Comparison of ENCODE assay signal across 14 cellular contexts in genomic region chr19:47122359-47123335, GRCh38. TPM values are rescaled to one million over a fixed set of nuclear protein-coding genes. Genes with fewer than 3 reads are reported as not detected.
DNase-seq lines count a peak whose midpoint lies in the region; ATAC-seq and TF ChIP-seq lines count a peak whose summit lies in the region.
"Had no signal": no experiment of that assay in that cellular context is flagged by ENCODE, and none has a peak within 500 bp of the region (broad histone marks: within the 10 kb centered on the region; RNA-seq: fewer than 3 reads in every experiment).

No MANE protein-coding gene starts in this region.

- no peak overlapping the region for H3K4me3 Mint-ChIP-seq in Caco-2 (ENCODE audit: unreplicated experiment)
- no peak overlapping the region for H3K4me3 Mint-ChIP-seq in chondrocyte (ENCODE audit: unreplicated experiment)
- H3K4me3 Mint-ChIP-seq: activated CD4-positive, alpha-beta memory T cell treated with anti-CD3 and anti-CD28 coated beads, Interleukin-2, amount 10 ng/mL, durations not matched to agents 7 days and 5 days; activated naive CD4-positive, alpha-beta T cell treated with anti-CD3 and anti-CD28 coated beads, Interleukin-2, amount 10 ng/mL, durations not matched to agents 7 days and 5 days; CD14-positive monocyte had no signal

- H3K4me1 Mint-ChIP-seq in Caco-2 (ENCODE audit: low read depth, unreplicated experiment) (peaks cover 19% of the 10 kb centered on the region), chondrocyte (ENCODE audit: low read depth) (peaks cover 17% of the 10 kb centered on the region)

- no peak for ATAC-seq in GM18907 (IDR thresholded peaks at IDR 0.05; ENCODE audit: unreplicated experiment)

- no peaks in the 10 kb centered on the region for H3K9me3 ChIP-seq in Caco-2
- H3K9me3 ChIP-seq in mesodermal cell (ENCODE audit: control insufficient read depth, low read length), result no peaks in the 10 kb centered on the region
- H3K9me3 ChIP-seq: testis had no signal

- no TSS peak for BruUV-seq in Caco-2 (replicated peaks; lab: Mats Ljungman, UMichigan)

- H3K36me3 ChIP-seq in Caco-2 (ENCODE audit: control insufficient read depth, insufficient read depth, low read length) (no peaks in the 10 kb centered on the region), mesodermal cell (ENCODE audit: control insufficient read depth, insufficient read depth, low read length) (no peaks in the 10 kb centered on the region)

- peak; percentile 48 to 57 for DNase-seq in Caco-2
- peak; percentile 85 for DNase-seq in M059J (ENCODE audit: low read depth)
- no peak for DNase-seq in chondrocyte (ENCODE audit: low spot score)
- no peak for DNase-seq in GDM1 (lab: John Stamatoyannopoulos, UW)
- no peak for DNase-seq in NCI-H1092 (lab: John Stamatoyannopoulos, UW)
- no peak for DNase-seq in NK-92 treated with Interleukin-12 subunit alpha and Interleukin-12 subunit beta, amount 100 ng/mL, for 24 hours (lab: John Stamatoyannopoulos, UW)
- DNase-seq: activated CD4-positive, alpha-beta memory T cell treated with anti-CD3 and anti-CD28 coated beads, Interleukin-2, amount 10 ng/mL, durations not matched to agents 7 days and 5 days; activated naive CD4-positive, alpha-beta T cell treated with anti-CD3 and anti-CD28 coated beads, Interleukin-2, amount 10 ng/mL, durations not matched to agents 7 days and 5 days; MV-4-11; NCI-H526 treated with DMSO at 0.1 percent for 48 hours; testis had no signal

- H3K27ac Mint-ChIP-seq in Caco-2 (ENCODE audit: unreplicated experiment) (peak overlapping the region; percentile 90), chondrocyte (ENCODE audit: unreplicated experiment) (peak overlapping the region; percentile 77)
- H3K27ac Mint-ChIP-seq: activated CD4-positive, alpha-beta memory T cell treated with anti-CD3 and anti-CD28 coated beads, Interleukin-2, amount 10 ng/mL, durations not matched to agents 7 days and 5 days; activated naive CD4-positive, alpha-beta T cell treated with anti-CD3 and anti-CD28 coated beads, Interleukin-2, amount 10 ng/mL, durations not matched to agents 7 days and 5 days; CD14-positive monocyte had no signal

- no peak for TF ChIP-seq CTCF in Caco-2 (IDR thresholded peaks at IDR 0.05; ENCODE audit: insufficient read depth in 1 of 2, low read depth in 1 of 2, low read length in 1 of 2, severe bottlenecking in 1 of 2, unreplicated experiment in 1 of 2)
- peak; percentile 37 for TF ChIP-seq CTCF in chondrocyte (IDR thresholded peaks at IDR 0.05)

- H3K27me3 Mint-ChIP-seq in Caco-2 (ENCODE audit: insufficient read depth, unreplicated experiment) (no peaks in the 10 kb centered on the region), chondrocyte (ENCODE audit: low read depth) (no peaks in the 10 kb centered on the region)

- H3K9me3 Mint-ChIP-seq in Caco-2 (ENCODE audit: unreplicated experiment) (no peaks in the 10 kb centered on the region), chondrocyte (ENCODE audit: low read depth) (no peaks in the 10 kb centered on the region)
- H3K9me3 Mint-ChIP-seq: activated CD4-positive, alpha-beta memory T cell treated with anti-CD3 and anti-CD28 coated beads, Interleukin-2, amount 10 ng/mL, durations not matched to agents 7 days and 5 days; activated naive CD4-positive, alpha-beta T cell treated with anti-CD3 and anti-CD28 coated beads, Interleukin-2, amount 10 ng/mL, durations not matched to agents 7 days and 5 days; CD14-positive monocyte had no signal

- H3K4me1 ChIP-seq in Caco-2 (peaks cover 27% of the 10 kb centered on the region), mesodermal cell (ENCODE audit: control insufficient read depth, insufficient read depth, low read length, poor library complexity, severe bottlenecking) (peaks cover 10% of the 10 kb centered on the region)
- H3K4me1 ChIP-seq: testis had no signal

- POLR2A ChIA-PET in Caco-2 (lab: Charles Lee), result interaction anchor here (0.6 to 1.6 kb wide), 3 partner anchors 9 to 92 kb away, joined by 3 to 7 read pairs (median 3); partner anchors contain the start of gene ZC3H4

- no peak overlapping the region for H3K4me3 ChIP-seq in Caco-2 (ENCODE audit: low read depth, low read length)
- H3K4me3 ChIP-seq in mesodermal cell (ENCODE audit: extremely low read depth, insufficient read depth, low read length, poor library complexity, severe bottlenecking), result no peak overlapping the region
- H3K4me3 ChIP-seq: testis had no signal

- WGBS in mesodermal cell (ENCODE audit: insufficient coverage in 2 of 2), 2 experiments, result 85% methylated on average over 10 to 12 of the region's 14 CpGs

- peaks cover 8% of the 10 kb centered on the region for H3K36me3 Mint-ChIP-seq in Caco-2 (ENCODE audit: insufficient read depth, unreplicated experiment)
- no peaks in the 10 kb centered on the region for H3K36me3 Mint-ChIP-seq in chondrocyte (ENCODE audit: low read depth)
- H3K36me3 Mint-ChIP-seq: activated naive CD4-positive, alpha-beta T cell treated with anti-CD3 and anti-CD28 coated beads, Interleukin-2, amount 10 ng/mL, durations not matched to agents 7 days and 5 days; CD14-positive monocyte had no signal

- CTCF ChIA-PET in Caco-2 (lab: Charles Lee), result interaction anchor here (0.6 to 1.8 kb wide), 6 partner anchors 13 to 164 kb away, joined by 3 to 8 read pairs (median 6); no protein-coding TSS in a partner anchor

- intact Hi-C loops in Caco-2 (cut with micrococcal nuclease; ENCODE audit: unreplicated experiment), result loop anchor here (10.0 kb wide), 1 partner anchor 268 kb away; the partner anchor contains the start of gene AP2S1

- no peaks in the 10 kb centered on the region for H3K27me3 ChIP-seq in Caco-2 (replicated peaks; ENCODE audit: control insufficient read depth, insufficient read depth, low read length)
- H3K27me3 ChIP-seq: testis had no signal

- peak overlapping the region; percentile 78 for H3K27ac ChIP-seq in mesodermal cell (ENCODE audit: low read depth, low read length, severe bottlenecking)
- H3K27ac ChIP-seq: testis had no signal

RNA-seq across cellular contexts. Expression of gene SAE1, which starts 8.0 kb away (rescaled TPM):
- total RNA-seq in Caco-2 (2022) (238 and 251 TPM in 2 replicates), chondrocyte (91.2 to 107 TPM (median 95.7 TPM) in 3 replicates)
- 238 and 270 TPM in 2 replicates for total RNA-seq in M059J (2014; rRNA removed; shearing (Covaris generic))
- 161 TPM for polyA plus RNA-seq in mesodermal cell (2013, experiment 1 of 2)
- polyA plus RNA-seq in mesodermal cell (2013, experiment 2 of 2), result 149 TPM

RNA-seq across cellular contexts. Expression of gene ZC3H4, which starts 9.1 kb away (rescaled TPM):
- total RNA-seq in Caco-2 (2022) (70.3 and 77.7 TPM in 2 replicates), chondrocyte (43.5 to 54.2 TPM (median 46.2 TPM) in 3 replicates)
- total RNA-seq in M059J (2014; rRNA removed; shearing (Covaris generic)), result 4.5 and 11.2 TPM in 2 replicates
- polyA plus RNA-seq in mesodermal cell (2013, experiment 1 of 2), result 16.0 TPM
- polyA plus RNA-seq in mesodermal cell (2013, experiment 2 of 2), result 13.8 TPM

Comparison
In these comparisons a context has a peak if more than half of its experiments do, and no peak if none do; other contexts are left out.
1. DNase-seq: peak in Caco-2 (2 of 2) and M059J (single experiment); none in chondrocyte (single experiment), GDM1 (single experiment), NCI-H1092 (single experiment) and NK-92 treated with Interleukin-12 subunit alpha and Interleukin-12 subunit beta, amount 100 ng/mL, for 24 hours (single experiment).